ENCODE assay signal across 1 cellular context in genomic region chr4:151165205-151166000, GRCh38.
TF ChIP-seq lines count a peak whose summit lies in the region.

No MANE protein-coding gene starts in this region.

TF ChIP-seq in WTC11, 78 proteins besides CTCF, POLR2A, EP300 and RAD21 (continued from another document):
- TF ChIP-seq FOXP4 (CRISPR knock-in tag; IDR thresholded peaks at IDR 0.05) (no peak), TEAD1 (CRISPR knock-in tag; IDR thresholded peaks at IDR 0.05) (no peak), MAX (CRISPR knock-in tag; IDR thresholded peaks at IDR 0.05) (no peak)
